In the genomic region with DNA sequence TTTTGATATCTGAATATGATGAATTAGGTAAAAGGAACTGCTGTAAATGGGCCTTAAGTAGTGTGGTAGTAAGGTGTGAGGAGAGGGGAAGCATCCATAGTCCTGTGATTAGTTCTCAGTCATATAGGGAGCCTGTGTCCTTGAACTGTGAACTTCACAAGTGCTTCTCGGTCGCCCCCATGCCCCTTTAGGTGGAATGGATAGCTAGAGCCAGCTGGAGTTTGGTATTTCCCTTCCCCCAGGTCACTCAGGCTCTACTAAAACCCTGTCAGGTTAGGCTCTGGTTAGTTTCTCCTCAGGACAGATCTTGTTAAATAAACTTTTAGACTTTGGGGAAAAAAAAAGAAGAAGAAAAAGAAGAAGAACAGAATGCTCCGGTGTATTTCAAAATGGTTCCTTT, we compare ENCODE assay signal across 32 cellular contexts.
"Had no signal": no experiment of that assay in that cellular context is flagged by ENCODE, and none has a peak within 500 bp of the region (broad histone marks: within the 10 kb centered on the region; RNA-seq: fewer than 3 reads in every experiment).

No MANE protein-coding gene starts in this region.

- H3K4me3 ChIP-seq: ascending aorta, breast epithelium, coronary artery, dorsolateral prefrontal cortex, esophagus muscularis mucosa, gastrocnemius medialis had no signal

- H3K27ac Mint-ChIP-seq: activated CD4-positive, alpha-beta memory T cell treated with anti-CD3 and anti-CD28 coated beads for 36 hours; activated CD4-positive, alpha-beta T cell treated with anti-CD3 and anti-CD28 coated beads for 36 hours; activated CD4-positive, alpha-beta T cell treated with anti-CD3 and anti-CD28 coated beads, Interleukin-2, amount 10 ng/mL, durations not matched to agents 24 days and 14 days; activated CD8-positive, alpha-beta T cell treated with anti-CD3 and anti-CD28 coated beads, Interleukin-2, amount 10 ng/mL, durations not matched to agents 7 days and 5 days; activated naive CD4-positive, alpha-beta T cell treated with anti-CD3 and anti-CD28 coated beads, Interleukin-2, amount 10 ng/mL, durations not matched to agents 7 days and 5 days; activated naive CD4-positive, alpha-beta T cell treated with anti-CD3 and anti-CD28 coated beads, Interleukin-2, amount 50 U/mL, for 72 hours; activated naive CD8-positive, alpha-beta T cell treated with anti-CD3 and anti-CD28 coated beads, Interleukin-2, amount 10 ng/mL, durations not matched to agents 7 days and 5 days; activated T-cell treated with anti-CD3 and anti-CD28 coated beads, Interleukin-2, amount 50 U/mL, for 24 hours; activated T-cell treated with anti-CD3 and anti-CD28 coated beads, Interleukin-2, amount 50 U/mL, for 72 hours; dendritic cell treated with granulocyte-macrophage colony-stimulating factor and Interleukin-4, amounts not matched to agents 40 ng/mL and 50 ng/mL, for 4 days; T-helper 17 cell; T-helper 2 cell treated with Interferon-gamma antibody and Interleukin-4, amounts not matched to agents 5 μg/mL and 100 μg/mL, for 36 hours had no signal

- DNase-seq: activated CD4-positive, alpha-beta memory T cell treated with anti-CD3 and anti-CD28 coated beads for 36 hours; activated CD4-positive, alpha-beta T cell treated with anti-CD3 and anti-CD28 coated beads for 36 hours; activated CD4-positive, alpha-beta T cell treated with anti-CD3 and anti-CD28 coated beads, Interleukin-2, amount 10 ng/mL, durations not matched to agents 24 days and 14 days; activated CD4-positive, CD25-positive, alpha-beta regulatory T cell; activated CD4-positive, CD25-positive, alpha-beta regulatory T cell treated with anti-CD3 and anti-CD28 coated beads, Interleukin-2, amount 50 U/mL, for 72 hours; activated CD8-positive, alpha-beta memory T cell treated with anti-CD3 and anti-CD28 coated beads, Interleukin-2, amount 50 U/mL, for 48 hours; activated CD8-positive, alpha-beta T cell treated with anti-CD3 and anti-CD28 coated beads, Interleukin-2, amount 10 ng/mL, durations not matched to agents 7 days and 5 days; activated gamma-delta T cell; activated naive CD4-positive, alpha-beta T cell; activated naive CD4-positive, alpha-beta T cell treated with anti-CD3 and anti-CD28 coated beads, Interleukin-2, amount 10 ng/mL, durations not matched to agents 7 days and 5 days; activated naive CD8-positive, alpha-beta T cell treated with anti-CD3 and anti-CD28 coated beads, Interleukin-2, amount 10 ng/mL, durations not matched to agents 7 days and 5 days; activated T-cell treated with anti-CD3 and anti-CD28 coated beads for 4 hours; activated T-cell treated with anti-CD3 and anti-CD28 coated beads, Interleukin-2, amount 50 U/mL, for 24 hours; activated T-cell treated with anti-CD3 and anti-CD28 coated beads, Interleukin-2, amount 50 U/mL, for 72 hours; dorsolateral prefrontal cortex; effector memory CD4-positive, alpha-beta T cell; erythroblast; foreskin keratinocyte; gastrocnemius medialis; T-helper 1 cell; T-helper 17 cell; T1000; WERI-Rb-1 had no signal

- H3K27me3 Mint-ChIP-seq: central memory CD8-positive, alpha-beta T cell had no signal

- H3K27me3 ChIP-seq: ascending aorta, breast epithelium, esophagus muscularis mucosa, foreskin keratinocyte, gastrocnemius medialis had no signal

- H3K27ac ChIP-seq: ascending aorta, breast epithelium, coronary artery, dorsolateral prefrontal cortex, esophagus muscularis mucosa, foreskin keratinocyte, gastrocnemius medialis, WERI-Rb-1 had no signal

- H3K4me1 ChIP-seq: ascending aorta, breast epithelium had no signal

- ATAC-seq: activated CD4-positive, alpha-beta T cell treated with anti-CD3 and anti-CD28 coated beads for 36 hours; activated CD8-positive, alpha-beta T cell treated with anti-CD3 and anti-CD28 coated beads, Interleukin-2, amount 10 ng/mL, durations not matched to agents 7 days and 5 days; activated naive CD4-positive, alpha-beta T cell treated with anti-CD3 and anti-CD28 coated beads, Interleukin-2, amount 50 U/mL, for 72 hours; activated T-cell treated with anti-CD3 and anti-CD28 coated beads, Interleukin-2, amount 50 U/mL, for 72 hours; foreskin keratinocyte; gastrocnemius medialis; T-helper 17 cell had no signal

- H3K9me3 Mint-ChIP-seq: activated CD4-positive, alpha-beta memory T cell treated with anti-CD3 and anti-CD28 coated beads for 36 hours; activated CD4-positive, alpha-beta T cell treated with anti-CD3 and anti-CD28 coated beads, Interleukin-2, amount 10 ng/mL, durations not matched to agents 24 days and 14 days; activated naive CD4-positive, alpha-beta T cell treated with anti-CD3 and anti-CD28 coated beads, Interleukin-2, amount 10 ng/mL, durations not matched to agents 7 days and 5 days; activated naive CD4-positive, alpha-beta T cell treated with anti-CD3 and anti-CD28 coated beads, Interleukin-2, amount 50 U/mL, for 72 hours; activated naive CD8-positive, alpha-beta T cell treated with anti-CD3 and anti-CD28 coated beads, Interleukin-2, amount 10 ng/mL, durations not matched to agents 7 days and 5 days; activated T-cell treated with anti-CD3 and anti-CD28 coated beads, Interleukin-2, amount 50 U/mL, for 24 hours; central memory CD8-positive, alpha-beta T cell; dendritic cell treated with granulocyte-macrophage colony-stimulating factor and Interleukin-4, amounts not matched to agents 40 ng/mL and 50 ng/mL, for 4 days; T-helper 2 cell treated with Interferon-gamma antibody and Interleukin-4, amounts not matched to agents 5 μg/mL and 100 μg/mL, for 36 hours had no signal

- H3K4me3 Mint-ChIP-seq: activated CD4-positive, alpha-beta memory T cell treated with anti-CD3 and anti-CD28 coated beads for 36 hours; activated CD4-positive, alpha-beta T cell treated with anti-CD3 and anti-CD28 coated beads for 36 hours; activated CD4-positive, alpha-beta T cell treated with anti-CD3 and anti-CD28 coated beads, Interleukin-2, amount 10 ng/mL, durations not matched to agents 24 days and 14 days; activated CD8-positive, alpha-beta T cell treated with anti-CD3 and anti-CD28 coated beads, Interleukin-2, amount 10 ng/mL, durations not matched to agents 7 days and 5 days; activated naive CD4-positive, alpha-beta T cell treated with anti-CD3 and anti-CD28 coated beads, Interleukin-2, amount 10 ng/mL, durations not matched to agents 7 days and 5 days; activated naive CD8-positive, alpha-beta T cell treated with anti-CD3 and anti-CD28 coated beads, Interleukin-2, amount 10 ng/mL, durations not matched to agents 7 days and 5 days; activated T-cell treated with anti-CD3 and anti-CD28 coated beads, Interleukin-2, amount 50 U/mL, for 24 hours; activated T-cell treated with anti-CD3 and anti-CD28 coated beads, Interleukin-2, amount 50 U/mL, for 72 hours; brain; central memory CD8-positive, alpha-beta T cell; dendritic cell treated with granulocyte-macrophage colony-stimulating factor and Interleukin-4, amounts not matched to agents 40 ng/mL and 50 ng/mL, for 4 days; T-helper 17 cell; T-helper 2 cell treated with Interferon-gamma antibody and Interleukin-4, amounts not matched to agents 5 μg/mL and 100 μg/mL, for 36 hours had no signal

- H3K36me3 ChIP-seq: ascending aorta, breast epithelium, esophagus muscularis mucosa, gastrocnemius medialis, WERI-Rb-1 had no signal

- H3K9me3 ChIP-seq: ascending aorta, breast epithelium, esophagus muscularis mucosa, gastrocnemius medialis had no signal

- H3K36me3 Mint-ChIP-seq: activated CD4-positive, alpha-beta memory T cell treated with anti-CD3 and anti-CD28 coated beads for 36 hours; activated naive CD4-positive, alpha-beta T cell treated with anti-CD3 and anti-CD28 coated beads, Interleukin-2, amount 10 ng/mL, durations not matched to agents 7 days and 5 days; activated naive CD4-positive, alpha-beta T cell treated with anti-CD3 and anti-CD28 coated beads, Interleukin-2, amount 50 U/mL, for 72 hours; activated naive CD8-positive, alpha-beta T cell treated with anti-CD3 and anti-CD28 coated beads, Interleukin-2, amount 10 ng/mL, durations not matched to agents 7 days and 5 days had no signal

- H3K4me1 Mint-ChIP-seq: activated CD4-positive, alpha-beta T cell treated with anti-CD3 and anti-CD28 coated beads for 36 hours; activated CD4-positive, alpha-beta T cell treated with anti-CD3 and anti-CD28 coated beads, Interleukin-2, amount 10 ng/mL, durations not matched to agents 24 days and 14 days; activated naive CD4-positive, alpha-beta T cell treated with anti-CD3 and anti-CD28 coated beads, Interleukin-2, amount 10 ng/mL, durations not matched to agents 7 days and 5 days; activated naive CD8-positive, alpha-beta T cell treated with anti-CD3 and anti-CD28 coated beads, Interleukin-2, amount 10 ng/mL, durations not matched to agents 7 days and 5 days; central memory CD8-positive, alpha-beta T cell; T-helper 17 cell had no signal
